Comparison of ENCODE assay signal across 9 cellular contexts in genomic region chr2:139790807-139791206, GRCh38.
DNase-seq lines count a peak whose midpoint lies in the region; ATAC-seq lines count a peak whose summit lies in the region.
"Had no signal": no experiment of that assay in that cellular context is flagged by ENCODE, and none has a peak within 500 bp of the region (broad histone marks: within the 10 kb centered on the region; RNA-seq: fewer than 3 reads in every experiment).

No MANE protein-coding gene starts in this region.

- H2BK12ac ChIP-seq in mesenchymal stem cell (ENCODE audit: low read length in 2 of 2), result no peak overlapping the region

- H2BK120ac ChIP-seq in mesenchymal stem cell (ENCODE audit: low read depth, low read length), result no peak overlapping the region

- no peak overlapping the region for H2BK5ac ChIP-seq in mesenchymal stem cell (ENCODE audit: low read depth, low read length, poor library complexity, severe bottlenecking)

- no peak overlapping the region for H4K91ac ChIP-seq in mesenchymal stem cell (ENCODE audit: low read length)

- no peak overlapping the region for H3K4me3 ChIP-seq in mesenchymal stem cell (ENCODE audit: insufficient read depth in 1 of 2, low read depth in 1 of 2, low read length in 2 of 2)

- DNase-seq in GM03348 (ENCODE audit: low spot score) (peak; percentile 3), NAMALWA (ENCODE audit: low spot score) (peak; percentile 46), amniotic epithelial cell (ENCODE audit: low read depth) (peak; percentile 26), mesenchymal stem cell (peak; percentile 66), HK-2 (ENCODE audit: unreplicated experiment) (no peak), NCI-H128 (lab: John Stamatoyannopoulos, UW; ENCODE audit: unreplicated experiment) (no peak)
- DNase-seq in stimulated activated CD4-positive, alpha-beta T cell treated with anti-CD3 and anti-CD28 coated beads, Interleukin-12 subunit alpha, Interleukin-12 subunit beta, amount 100 ng/mL, for 4 hours, result no peak
- DNase-seq: activated CD4-positive, alpha-beta T cell treated with anti-CD3 and anti-CD28 coated beads for 1 hour had no signal

- no peak overlapping the region for H3K14ac ChIP-seq in mesenchymal stem cell (ENCODE audit: low read length in 2 of 2)

- no peak overlapping the region for H3K23ac ChIP-seq in mesenchymal stem cell (ENCODE audit: low read length in 2 of 2)

- no peak overlapping the region for H2AFZ ChIP-seq in mesenchymal stem cell (ENCODE audit: low read depth, low read length)

- H3K18ac ChIP-seq in mesenchymal stem cell (ENCODE audit: low read depth in 1 of 2, low read length in 2 of 2), result no peak overlapping the region

- no peaks in the 10 kb centered on the region for H3K36me3 ChIP-seq in mesenchymal stem cell (ENCODE audit: control insufficient read depth in 1 of 2, insufficient read depth in 2 of 2, low read depth in 1 of 2, low read length in 2 of 2)

- no peaks in the 10 kb centered on the region for H3K27me3 ChIP-seq in mesenchymal stem cell (ENCODE audit: control insufficient read depth in 1 of 2, insufficient read depth in 1 of 2, low read length in 2 of 2)

- H3K4me1 ChIP-seq in mesenchymal stem cell (ENCODE audit: control insufficient read depth, insufficient read depth, low read depth, low read length), result no peaks in the 10 kb centered on the region

- H3K27ac ChIP-seq in mesenchymal stem cell (ENCODE audit: low read length, poor library complexity, severe bottlenecking), result no peak overlapping the region

- no peak overlapping the region for H3K4me2 ChIP-seq in mesenchymal stem cell (ENCODE audit: low read length, poor library complexity, severe bottlenecking)

- H2AK5ac ChIP-seq in mesenchymal stem cell (ENCODE audit: low read length, severe bottlenecking), result no peak overlapping the region

- H4K8ac ChIP-seq in mesenchymal stem cell (ENCODE audit: low read length), result no peak overlapping the region

- no peak overlapping the region for H2BK15ac ChIP-seq in mesenchymal stem cell (ENCODE audit: low read depth, poor library complexity, severe bottlenecking)

- no peak overlapping the region for H3K4ac ChIP-seq in mesenchymal stem cell (ENCODE audit: low read depth in 1 of 2, low read length in 2 of 2)

- no peaks in the 10 kb centered on the region for H3K9me3 ChIP-seq in mesenchymal stem cell (ENCODE audit: control insufficient read depth, low read length)

- H3K9ac ChIP-seq in mesenchymal stem cell (ENCODE audit: low read length), result no peak overlapping the region

- no peaks in the 10 kb centered on the region for H3K79me1 ChIP-seq in mesenchymal stem cell (replicated peaks; ENCODE audit: low read length, poor library complexity, severe bottlenecking)

- no peak for ATAC-seq in GM21529 (IDR thresholded peaks at IDR 0.05; ENCODE audit: unreplicated experiment)

Comparison
In these comparisons a context has a peak if more than half of its experiments do, and no peak if none do; other contexts are left out.
1. DNase-seq: peak in GM03348 (single experiment), NAMALWA (single experiment), amniotic epithelial cell (single experiment) and mesenchymal stem cell (single experiment); none in HK-2 (single experiment), NCI-H128 (single experiment) and stimulated activated CD4-positive, alpha-beta T cell treated with anti-CD3 and anti-CD28 coated beads, Interleukin-12 subunit alpha, Interleukin-12 subunit beta, amount 100 ng/mL, for 4 hours (single experiment).